In genomic region chr7:150939052-150939810, GRCh38 we compare ENCODE assay signal across 1 cellular context.
TF ChIP-seq lines count a peak whose summit lies in the region.

No MANE protein-coding gene starts in this region.

TF ChIP-seq in GM23338, 12 proteins besides CTCF, POLR2A, EP300 and RAD21 (continued from another document):
- no peak for TF ChIP-seq ZNF462 (CRISPR knock-in tag; IDR thresholded peaks at IDR 0.05)
- TF ChIP-seq EZH2phosphoT487 (IDR thresholded peaks at IDR 0.05; ENCODE audit: unreplicated experiment) = no peak
- TF ChIP-seq POLR2AphosphoS5 (IDR thresholded peaks at IDR 0.05; ENCODE audit: low read depth) = no peak
- TF ChIP-seq ETS1 (IDR thresholded peaks at IDR 0.05) = no peak
- TF ChIP-seq JUNB (IDR thresholded peaks at IDR 0.05; ENCODE audit: unreplicated experiment) = no peak
- TF ChIP-seq STAT1 (IDR thresholded peaks at IDR 0.05; ENCODE audit: unreplicated experiment) = no peak
- TF ChIP-seq CREB1 (CRISPR knock-in tag; IDR thresholded peaks at IDR 0.05; ENCODE audit: low read depth) = no peak
- TF ChIP-seq ZNF114 (CRISPR knock-in tag; IDR thresholded peaks at IDR 0.05) = no peak
- no peak for TF ChIP-seq REST (IDR thresholded peaks at IDR 0.05; ENCODE audit: unreplicated experiment)
- TF ChIP-seq NANOG (IDR thresholded peaks at IDR 0.05; ENCODE audit: borderline replicate concordance) = no peak
